ENCODE assay signal across 14 cellular contexts in the genomic region with DNA sequence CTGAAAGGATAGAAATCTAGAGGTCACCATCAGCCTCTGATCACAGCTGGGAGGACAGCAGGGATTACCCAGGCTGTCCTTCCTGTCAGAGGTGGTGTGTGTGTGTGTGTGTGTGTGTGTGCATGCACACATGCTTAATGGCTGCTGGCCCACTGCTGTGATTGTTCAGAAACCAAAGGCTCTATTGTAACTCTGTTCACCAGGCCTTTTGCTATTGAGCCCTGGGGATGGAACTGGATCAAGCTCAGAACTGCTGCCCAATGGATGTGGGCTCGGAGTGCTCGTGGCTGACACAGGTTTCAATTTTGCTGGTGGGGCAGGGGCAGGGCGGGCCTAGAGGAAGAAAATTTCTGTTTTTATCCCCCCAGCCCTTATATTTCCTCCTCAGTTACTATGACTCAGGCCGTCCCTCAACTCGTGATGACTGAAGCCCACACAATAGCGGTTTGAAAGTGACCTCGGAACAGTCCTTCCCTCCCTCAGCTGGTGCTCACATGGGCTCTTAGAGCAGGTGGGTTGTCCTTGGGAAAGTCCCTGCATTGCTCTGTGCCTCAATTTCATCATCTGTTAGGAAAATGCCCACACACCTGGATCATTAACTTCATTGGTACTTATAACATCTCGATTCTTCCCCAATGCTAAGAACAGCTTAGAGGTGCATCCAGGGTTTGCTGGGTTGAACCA.
DNase-seq lines count a peak whose midpoint lies in the region; ATAC-seq and FAIRE-seq lines count a peak whose summit lies in the region.
"Had no signal": no experiment of that assay in that cellular context is flagged by ENCODE, and none has a peak within 500 bp of the region (broad histone marks: within the 10 kb centered on the region; RNA-seq: fewer than 3 reads in every experiment).

No MANE protein-coding gene starts in this region.

- no peak for ATAC-seq in HG03039 (IDR thresholded peaks at IDR 0.05; ENCODE audit: unreplicated experiment)
- ATAC-seq in HG02610 (IDR thresholded peaks at IDR 0.05; ENCODE audit: unreplicated experiment), result no peak
- no peak for ATAC-seq in HG02840 (IDR thresholded peaks at IDR 0.05; ENCODE audit: low FRiP score, unreplicated experiment)
- ATAC-seq in GM19467 (IDR thresholded peaks at IDR 0.05; ENCODE audit: unreplicated experiment), result no peak
- ATAC-seq: left lobe of liver; stimulated activated naive CD8-positive, alpha-beta T cell treated with anti-CD3 and anti-CD28 coated beads, Interleukin-15, Interleukin-2, amounts not matched to agents 100 U/mL and 50 U/mL, for 24 hours had no signal

- DNase-seq in amygdala (lab: John Stamatoyannopoulos, UW), result peak in 42 of 56 donors; percentile 9 to 81 (median 46)
- DNase-seq in foreskin melanocyte, result peak; percentile 85
- DNase-seq in occipital lobe (lab: John Stamatoyannopoulos, UW), result peak; percentile 39
- DNase-seq: activated B cell treated with CpG ODN at 0.5 μM for 24 hours; central memory CD4-positive, alpha-beta T cell; NCI-H524 treated with DMSO at 0.1 percent for 48 hours; SIG-M5; stimulated activated naive CD8-positive, alpha-beta T cell treated with anti-CD3 and anti-CD28 coated beads, Interleukin-15, Interleukin-2, amounts not matched to agents 100 U/mL and 50 U/mL, for 24 hours had no signal

- peak; percentile 99 for FAIRE-seq in G401.6 (lab: Jason Lieb, UNC)
